1 cellular context compared by ENCODE assay signal in the genomic region with DNA sequence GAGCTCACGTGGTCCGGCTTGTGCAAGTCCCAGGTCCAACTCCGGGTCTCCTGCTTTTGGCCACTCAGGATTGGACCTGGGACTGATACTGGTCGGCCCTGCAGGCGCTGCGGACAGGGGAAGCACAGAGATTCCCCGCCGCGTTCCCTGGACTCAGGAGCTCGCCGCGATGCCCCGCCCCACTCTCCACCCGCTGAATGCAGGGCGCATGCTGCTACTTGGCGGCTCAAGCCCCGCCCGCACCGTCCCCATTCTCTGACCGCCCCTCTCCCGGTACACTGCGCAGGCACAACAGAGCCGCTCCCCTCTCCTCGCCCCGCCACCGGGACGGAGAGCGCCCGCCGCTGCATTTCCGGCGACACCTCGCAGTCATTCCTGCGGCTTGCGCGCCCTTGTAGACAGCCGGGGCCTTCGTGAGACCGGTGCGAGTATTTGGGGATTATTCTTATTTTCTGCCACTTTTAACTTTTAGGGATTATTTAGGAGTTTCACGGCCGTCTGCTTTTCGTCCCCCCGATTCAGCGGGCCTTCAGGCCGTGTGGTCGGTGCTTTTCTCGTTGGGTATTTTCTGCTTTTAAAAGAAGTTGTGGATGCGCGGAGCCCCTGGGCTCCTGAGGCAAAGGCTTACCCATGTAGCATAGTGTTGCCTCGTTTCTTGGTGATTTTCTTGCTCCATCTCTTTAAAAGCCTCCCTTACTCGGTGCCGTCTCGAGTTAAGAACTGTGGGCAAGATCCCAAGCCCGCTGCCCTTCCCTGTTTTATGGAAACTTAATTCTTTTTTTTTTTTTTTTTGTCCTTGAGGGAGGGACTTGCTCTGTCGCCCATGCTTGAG.
TF ChIP-seq lines count a peak whose summit lies in the region.

A gene (plus strand): TSS at position 251 of the 832 bp plus-strand sequence. CDS start 1,544 bp downstream, outside the sequence.

TF ChIP-seq in K562, 482 proteins besides CTCF, POLR2A, EP300 and RAD21 (continued from another document and continues in another):
- TF ChIP-seq, protein P1, sequence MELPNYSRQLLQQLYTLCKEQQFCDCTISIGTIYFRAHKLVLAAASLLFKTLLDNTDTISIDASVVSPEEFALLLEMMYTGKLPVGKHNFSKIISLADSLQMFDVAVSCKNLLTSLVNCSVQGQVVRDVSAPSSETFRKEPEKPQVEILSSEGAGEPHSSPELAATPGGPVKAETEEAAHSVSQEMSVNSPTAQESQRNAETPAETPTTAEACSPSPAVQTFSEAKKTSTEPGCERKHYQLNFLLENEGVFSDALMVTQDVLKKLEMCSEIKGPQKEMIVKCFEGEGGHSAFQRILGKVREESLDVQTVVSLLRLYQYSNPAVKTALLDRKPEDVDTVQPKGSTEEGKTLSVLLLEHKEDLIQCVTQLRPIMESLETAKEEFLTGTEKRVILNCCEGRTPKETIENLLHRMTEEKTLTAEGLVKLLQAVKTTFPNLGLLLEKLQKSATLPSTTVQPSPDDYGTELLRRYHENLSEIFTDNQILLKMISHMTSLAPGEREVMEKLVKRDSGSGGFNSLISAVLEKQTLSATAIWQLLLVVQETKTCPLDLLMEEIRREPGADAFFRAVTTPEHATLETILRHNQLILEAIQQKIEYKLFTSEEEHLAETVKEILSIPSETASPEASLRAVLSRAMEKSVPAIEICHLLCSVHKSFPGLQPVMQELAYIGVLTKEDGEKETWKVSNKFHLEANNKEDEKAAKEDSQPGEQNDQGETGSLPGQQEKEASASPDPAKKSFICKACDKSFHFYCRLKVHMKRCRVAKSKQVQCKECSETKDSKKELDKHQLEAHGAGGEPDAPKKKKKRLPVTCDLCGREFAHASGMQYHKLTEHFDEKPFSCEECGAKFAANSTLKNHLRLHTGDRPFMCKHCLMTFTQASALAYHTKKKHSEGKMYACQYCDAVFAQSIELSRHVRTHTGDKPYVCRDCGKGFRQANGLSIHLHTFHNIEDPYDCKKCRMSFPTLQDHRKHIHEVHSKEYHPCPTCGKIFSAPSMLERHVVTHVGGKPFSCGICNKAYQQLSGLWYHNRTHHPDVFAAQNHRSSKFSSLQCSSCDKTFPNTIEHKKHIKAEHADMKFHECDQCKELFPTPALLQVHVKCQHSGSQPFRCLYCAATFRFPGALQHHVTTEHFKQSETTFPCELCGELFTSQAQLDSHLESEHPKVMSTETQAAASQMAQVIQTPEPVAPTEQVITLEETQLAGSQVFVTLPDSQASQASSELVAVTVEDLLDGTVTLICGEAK (IDR thresholded peaks at IDR 0.05), result peak; percentile 81
- TF ChIP-seq, protein P1 (CRISPR knock-in tag; IDR thresholded peaks at IDR 0.05), result no peak
- peak; percentile 33; the same call in 1 of the 2 replicates for TF ChIP-seq CC2D1A (IDR thresholded peaks at IDR 0.05)
- TF ChIP-seq, protein P2, sequence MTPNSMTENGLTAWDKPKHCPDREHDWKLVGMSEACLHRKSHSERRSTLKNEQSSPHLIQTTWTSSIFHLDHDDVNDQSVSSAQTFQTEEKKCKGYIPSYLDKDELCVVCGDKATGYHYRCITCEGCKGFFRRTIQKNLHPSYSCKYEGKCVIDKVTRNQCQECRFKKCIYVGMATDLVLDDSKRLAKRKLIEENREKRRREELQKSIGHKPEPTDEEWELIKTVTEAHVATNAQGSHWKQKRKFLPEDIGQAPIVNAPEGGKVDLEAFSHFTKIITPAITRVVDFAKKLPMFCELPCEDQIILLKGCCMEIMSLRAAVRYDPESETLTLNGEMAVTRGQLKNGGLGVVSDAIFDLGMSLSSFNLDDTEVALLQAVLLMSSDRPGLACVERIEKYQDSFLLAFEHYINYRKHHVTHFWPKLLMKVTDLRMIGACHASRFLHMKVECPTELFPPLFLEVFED (CRISPR knock-in tag; conservative IDR thresholded peaks at IDR 0.05), result no peak
- TF ChIP-seq, protein P3, sequence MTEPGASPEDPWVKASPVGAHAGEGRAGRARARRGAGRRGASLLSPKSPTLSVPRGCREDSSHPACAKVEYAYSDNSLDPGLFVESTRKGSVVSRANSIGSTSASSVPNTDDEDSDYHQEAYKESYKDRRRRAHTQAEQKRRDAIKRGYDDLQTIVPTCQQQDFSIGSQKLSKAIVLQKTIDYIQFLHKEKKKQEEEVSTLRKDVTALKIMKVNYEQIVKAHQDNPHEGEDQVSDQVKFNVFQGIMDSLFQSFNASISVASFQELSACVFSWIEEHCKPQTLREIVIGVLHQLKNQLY (CRISPR knock-in tag; conservative IDR thresholded peaks at IDR 0.05), result no peak
- TF ChIP-seq FOXK1 (CRISPR knock-in tag; IDR thresholded peaks at IDR 0.05; ENCODE audit: borderline replicate concordance), result no peak
- no peak for TF ChIP-seq KHSRP (IDR thresholded peaks at IDR 0.05)
- no peak for TF ChIP-seq ZNF3 (CRISPR knock-in tag; IDR thresholded peaks at IDR 0.05)
- TF ChIP-seq, protein P4, sequence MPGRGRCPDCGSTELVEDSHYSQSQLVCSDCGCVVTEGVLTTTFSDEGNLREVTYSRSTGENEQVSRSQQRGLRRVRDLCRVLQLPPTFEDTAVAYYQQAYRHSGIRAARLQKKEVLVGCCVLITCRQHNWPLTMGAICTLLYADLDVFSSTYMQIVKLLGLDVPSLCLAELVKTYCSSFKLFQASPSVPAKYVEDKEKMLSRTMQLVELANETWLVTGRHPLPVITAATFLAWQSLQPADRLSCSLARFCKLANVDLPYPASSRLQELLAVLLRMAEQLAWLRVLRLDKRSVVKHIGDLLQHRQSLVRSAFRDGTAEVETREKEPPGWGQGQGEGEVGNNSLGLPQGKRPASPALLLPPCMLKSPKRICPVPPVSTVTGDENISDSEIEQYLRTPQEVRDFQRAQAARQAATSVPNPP (IDR thresholded peaks at IDR 0.05; ENCODE audit: borderline replicate concordance, insufficient read depth, insufficient read length), result no peak
- TF ChIP-seq, protein P5, sequence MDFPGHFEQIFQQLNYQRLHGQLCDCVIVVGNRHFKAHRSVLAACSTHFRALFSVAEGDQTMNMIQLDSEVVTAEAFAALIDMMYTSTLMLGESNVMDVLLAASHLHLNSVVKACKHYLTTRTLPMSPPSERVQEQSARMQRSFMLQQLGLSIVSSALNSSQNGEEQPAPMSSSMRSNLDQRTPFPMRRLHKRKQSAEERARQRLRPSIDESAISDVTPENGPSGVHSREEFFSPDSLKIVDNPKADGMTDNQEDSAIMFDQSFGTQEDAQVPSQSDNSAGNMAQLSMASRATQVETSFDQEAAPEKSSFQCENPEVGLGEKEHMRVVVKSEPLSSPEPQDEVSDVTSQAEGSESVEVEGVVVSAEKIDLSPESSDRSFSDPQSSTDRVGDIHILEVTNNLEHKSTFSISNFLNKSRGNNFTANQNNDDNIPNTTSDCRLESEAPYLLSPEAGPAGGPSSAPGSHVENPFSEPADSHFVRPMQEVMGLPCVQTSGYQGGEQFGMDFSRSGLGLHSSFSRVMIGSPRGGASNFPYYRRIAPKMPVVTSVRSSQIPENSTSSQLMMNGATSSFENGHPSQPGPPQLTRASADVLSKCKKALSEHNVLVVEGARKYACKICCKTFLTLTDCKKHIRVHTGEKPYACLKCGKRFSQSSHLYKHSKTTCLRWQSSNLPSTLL (IDR thresholded peaks at IDR 0.05), result peak; percentile 21; the same call in 1 of the 2 replicates
- peak; percentile 90 for TF ChIP-seq GABPB1 (CRISPR knock-in tag; IDR thresholded peaks at IDR 0.05)
- peak; percentile 97 for TF ChIP-seq MYC (IDR thresholded peaks at IDR 0.05; ENCODE audit: low read depth, low read length)
- TF ChIP-seq MYC (CRISPR knock-in tag; IDR thresholded peaks at IDR 0.05; ENCODE audit: borderline replicate concordance, low read depth), result no peak
- TF ChIP-seq SREBF1 (IDR thresholded peaks at IDR 0.05; ENCODE audit: borderline replicate concordance, low read depth, low read length), result no peak
- TF ChIP-seq, protein P6, sequence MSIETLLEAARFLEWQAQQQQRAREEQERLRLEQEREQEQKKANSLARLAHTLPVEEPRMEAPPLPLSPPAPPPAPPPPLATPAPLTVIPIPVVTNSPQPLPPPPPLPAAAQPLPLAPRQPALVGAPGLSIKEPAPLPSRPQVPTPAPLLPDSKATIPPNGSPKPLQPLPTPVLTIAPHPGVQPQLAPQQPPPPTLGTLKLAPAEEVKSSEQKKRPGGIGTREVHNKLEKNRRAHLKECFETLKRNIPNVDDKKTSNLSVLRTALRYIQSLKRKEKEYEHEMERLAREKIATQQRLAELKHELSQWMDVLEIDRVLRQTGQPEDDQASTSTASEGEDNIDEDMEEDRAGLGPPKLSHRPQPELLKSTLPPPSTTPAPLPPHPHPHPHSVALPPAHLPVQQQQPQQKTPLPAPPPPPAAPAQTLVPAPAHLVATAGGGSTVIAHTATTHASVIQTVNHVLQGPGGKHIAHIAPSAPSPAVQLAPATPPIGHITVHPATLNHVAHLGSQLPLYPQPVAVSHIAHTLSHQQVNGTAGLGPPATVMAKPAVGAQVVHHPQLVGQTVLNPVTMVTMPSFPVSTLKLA (conservative IDR thresholded peaks at IDR 0.05), result peak; percentile 87 to 96
- peak; percentile 47; the same call in 1 of the 2 replicates for TF ChIP-seq NCOR1 (IDR thresholded peaks at IDR 0.05)
- TF ChIP-seq NR3C1 (CRISPR knock-in tag; IDR thresholded peaks at IDR 0.05), result no peak
- TF ChIP-seq, protein P7, sequence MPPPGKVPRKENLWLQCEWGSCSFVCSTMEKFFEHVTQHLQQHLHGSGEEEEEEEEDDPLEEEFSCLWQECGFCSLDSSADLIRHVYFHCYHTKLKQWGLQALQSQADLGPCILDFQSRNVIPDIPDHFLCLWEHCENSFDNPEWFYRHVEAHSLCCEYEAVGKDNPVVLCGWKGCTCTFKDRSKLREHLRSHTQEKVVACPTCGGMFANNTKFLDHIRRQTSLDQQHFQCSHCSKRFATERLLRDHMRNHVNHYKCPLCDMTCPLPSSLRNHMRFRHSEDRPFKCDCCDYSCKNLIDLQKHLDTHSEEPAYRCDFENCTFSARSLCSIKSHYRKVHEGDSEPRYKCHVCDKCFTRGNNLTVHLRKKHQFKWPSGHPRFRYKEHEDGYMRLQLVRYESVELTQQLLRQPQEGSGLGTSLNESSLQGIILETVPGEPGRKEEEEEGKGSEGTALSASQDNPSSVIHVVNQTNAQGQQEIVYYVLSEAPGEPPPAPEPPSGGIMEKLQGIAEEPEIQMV (tag; conservative IDR thresholded peaks at IDR 0.05; ENCODE audit: low read depth), result no peak
- TF ChIP-seq BRD4 (IDR thresholded peaks at IDR 0.05), result no peak
- TF ChIP-seq, protein P8, sequence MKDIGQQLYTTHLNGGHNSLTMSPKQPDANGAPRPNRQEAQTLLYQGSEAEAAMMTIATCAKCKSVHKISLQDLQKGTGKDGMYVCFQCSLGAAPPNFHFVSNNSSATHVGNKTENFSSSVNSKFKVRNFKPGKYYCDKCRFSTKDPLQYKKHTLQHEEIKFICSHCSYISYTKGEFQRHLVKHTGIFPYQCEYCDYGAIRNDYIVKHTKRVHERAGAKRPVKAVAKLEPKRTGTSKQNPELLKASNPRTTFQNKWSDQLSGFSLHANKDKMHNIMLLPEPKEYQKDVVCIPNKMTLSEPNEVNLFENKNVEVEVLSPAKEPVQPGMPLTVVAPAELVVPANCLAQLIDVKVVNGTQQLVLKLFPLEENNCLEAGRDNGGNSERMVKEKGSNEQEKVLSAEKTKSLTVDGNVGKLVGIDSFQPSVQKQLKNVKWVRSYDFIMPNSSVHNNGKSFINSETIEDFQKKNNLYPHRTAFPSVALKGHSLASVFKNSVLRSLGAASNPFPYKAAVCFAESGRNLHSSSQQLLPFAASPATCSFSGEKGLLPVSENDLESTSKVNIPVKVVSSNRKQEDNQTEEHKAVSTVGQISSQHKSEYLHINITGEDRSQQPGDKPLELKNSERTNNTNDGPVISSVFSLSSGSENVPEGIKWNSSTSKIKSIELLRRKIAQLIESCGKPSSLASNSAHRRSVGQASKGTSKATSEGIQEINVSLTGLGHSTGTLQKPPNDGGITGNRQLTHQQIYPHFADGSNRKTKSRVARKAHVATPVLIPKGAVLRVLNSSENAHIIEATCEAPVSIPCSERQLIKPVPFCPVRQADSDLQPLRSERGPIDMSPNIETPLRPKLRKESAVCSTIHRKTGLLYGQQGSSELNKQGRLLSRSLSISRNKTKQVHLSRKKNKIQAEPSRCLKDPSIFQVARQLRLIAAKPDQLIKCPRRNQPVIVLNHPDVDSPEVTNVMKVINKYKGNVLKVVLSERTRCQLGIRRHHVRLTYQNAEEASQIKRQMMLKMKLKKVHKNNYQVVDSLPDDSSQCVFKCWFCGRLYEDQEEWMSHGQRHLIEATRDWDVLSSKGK (CRISPR knock-in tag; IDR thresholded peaks at IDR 0.05), result no peak
- TF ChIP-seq TEAD2 (tag; IDR thresholded peaks at IDR 0.05), result no peak
- TF ChIP-seq DDX20 (tag; IDR thresholded peaks at IDR 0.05; ENCODE audit: low read depth), result no peak
- TF ChIP-seq, protein P9, sequence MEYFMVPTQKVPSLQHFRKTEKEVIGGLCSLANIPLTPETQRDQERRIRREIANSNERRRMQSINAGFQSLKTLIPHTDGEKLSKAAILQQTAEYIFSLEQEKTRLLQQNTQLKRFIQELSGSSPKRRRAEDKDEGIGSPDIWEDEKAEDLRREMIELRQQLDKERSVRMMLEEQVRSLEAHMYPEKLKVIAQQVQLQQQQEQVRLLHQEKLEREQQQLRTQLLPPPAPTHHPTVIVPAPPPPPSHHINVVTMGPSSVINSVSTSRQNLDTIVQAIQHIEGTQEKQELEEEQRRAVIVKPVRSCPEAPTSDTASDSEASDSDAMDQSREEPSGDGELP (CRISPR knock-in tag; IDR thresholded peaks at IDR 0.05; ENCODE audit: borderline replicate concordance), result peak; percentile 93; the same call in 1 of the 2 replicates
- TF ChIP-seq ZNF232 (CRISPR knock-in tag; IDR thresholded peaks at IDR 0.05), result no peak
- TF ChIP-seq ZNF507 (tag; conservative IDR thresholded peaks at IDR 0.05), result no peak
- TF ChIP-seq ZNF764 (CRISPR knock-in tag; IDR thresholded peaks at IDR 0.05; ENCODE audit: low read depth), result no peak
- no peak for TF ChIP-seq ZNF274 (IDR thresholded peaks at IDR 0.05; ENCODE audit: borderline replicate concordance, low read depth, low read length)
- no peak for TF ChIP-seq GATAD2B (IDR thresholded peaks at IDR 0.05; ENCODE audit: borderline replicate concordance)
- TF ChIP-seq ETV1 (tag; conservative IDR thresholded peaks at IDR 0.05; ENCODE audit: low read depth), result peak; percentile 85
- TF ChIP-seq SP2 (IDR thresholded peaks at IDR 0.05; ENCODE audit: extremely low read depth, low read depth, low read length, poor library complexity, severe bottlenecking), result no peak
